ENCODE assay signal across 1 cellular context in the genomic region with DNA sequence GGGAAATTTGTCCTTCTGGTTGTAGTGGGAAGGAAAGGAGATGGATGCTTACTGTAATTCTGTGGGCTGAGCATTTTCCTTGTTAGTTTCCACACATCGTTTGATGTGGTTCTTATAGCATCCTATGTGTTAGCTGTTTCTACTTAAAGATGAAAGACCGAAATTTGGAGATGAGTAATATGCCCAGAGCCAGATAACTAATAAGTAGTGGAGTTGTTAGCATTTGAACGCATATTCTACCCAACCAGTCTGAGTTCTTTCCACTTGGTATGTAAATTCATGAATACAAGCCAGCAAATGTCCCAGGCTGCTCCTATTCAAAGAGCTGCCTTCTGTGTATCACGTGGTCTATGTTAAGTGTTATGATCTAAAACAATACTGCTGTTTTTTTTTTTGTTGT.
TF ChIP-seq lines count a peak whose summit lies in the region.

No MANE protein-coding gene starts in this region.

TF ChIP-seq in HEK293T, 16 proteins besides CTCF, POLR2A, EP300 and RAD21:
- TF ChIP-seq FOXK2 (IDR thresholded peaks at IDR 0.05): no peak
TF ChIP-seq in HEK293T: peak in this region for 0.
